In genomic region chr14:72909163-72909562, GRCh38 we compare ENCODE assay signal across 21 cellular contexts. TPM values are rescaled to one million over a fixed set of nuclear protein-coding genes. Genes with fewer than 3 reads are reported as not detected.
DNase-seq lines count a peak whose midpoint lies in the region; ATAC-seq and TF ChIP-seq lines count a peak whose summit lies in the region.
"Had no signal": no experiment of that assay in that cellular context is flagged by ENCODE, and none has a peak within 500 bp of the region (broad histone marks: within the 10 kb centered on the region; RNA-seq: fewer than 3 reads in every experiment).

No MANE protein-coding gene starts in this region.

- H3K9me2 ChIP-seq in Loucy (replicated peaks; ENCODE audit: low read depth, low read length) = no peaks in the 10 kb centered on the region

- 0 out of 2 replicates have a peak, but pooled peaks cover 10% of the 10 kb centered on the region for H3F3A ChIP-seq in Loucy (ENCODE audit: low read depth)

- no peaks in the 10 kb centered on the region for H3K27me3 ChIP-seq in Loucy (ENCODE audit: insufficient read depth, low read length, poor library complexity, severe bottlenecking)
- H3K27me3 ChIP-seq in thoracic aorta (replicated peaks; ENCODE audit: insufficient read depth) = no peaks in the 10 kb centered on the region
- H3K27me3 ChIP-seq: BE2C had no signal

- no peaks in the 10 kb centered on the region for H4K20me1 ChIP-seq in Loucy (ENCODE audit: insufficient read depth, low read length, poor library complexity, severe bottlenecking)

- H2AFZ ChIP-seq in Loucy (ENCODE audit: low read length) = 0 out of 2 replicates have a peak overlapping the region, but pooled peaks have one; percentile 26

- H3K9me3 ChIP-seq in Loucy (ENCODE audit: insufficient read depth, low read depth, low read length) (no peaks in the 10 kb centered on the region), thoracic aorta (no peaks in the 10 kb centered on the region)
- H3K9me3 ChIP-seq: BE2C had no signal

- H3K36me3 Mint-ChIP-seq in effector memory CD8-positive, alpha-beta T cell (ENCODE audit: insufficient read depth) = no peaks in the 10 kb centered on the region

- no peak overlapping the region for H3K4me3 Mint-ChIP-seq in effector memory CD8-positive, alpha-beta T cell

- DNase-seq in effector memory CD8-positive, alpha-beta T cell = no peak
- DNase-seq in left lobe of liver (ENCODE audit: low spot score) = no peak
- no peak for DNase-seq in thoracic aorta (ENCODE audit: low spot score)
- no peak for DNase-seq in RKO (ENCODE audit: low spot score)
- DNase-seq in activated naive CD4-positive, alpha-beta T cell (lab: John Stamatoyannopoulos, UW) = no peak
- DNase-seq in GDM1 (lab: John Stamatoyannopoulos, UW) = no peak
- DNase-seq: activated gamma-delta T cell; amygdala; BE2C; cerebellar nuclear complex; effector CD8-positive, alpha-beta T cell; foreskin melanocyte; KBM-7; NCI-H1417 treated with DMSO at 0.1 percent for 48 hours; NCI-H82; occipital lobe; stimulated activated CD4-positive, alpha-beta T cell treated with anti-CD3 and anti-CD28 coated beads, Interleukin-4, amount 100 ng/mL, for 24 hours; T-helper 9 cell had no signal

- H3K4me1 Mint-ChIP-seq in effector memory CD8-positive, alpha-beta T cell (ENCODE audit: low read depth in 2 of 2) = peaks cover 5 to 6% of the 10 kb centered on the region in 2 donors

- H3K4me3 ChIP-seq in Loucy (ENCODE audit: low read length, poor library complexity, severe bottlenecking) (no peak overlapping the region), thoracic aorta (no peak overlapping the region)
- H3K4me3 ChIP-seq: skin epidermis had no signal

- H3K4me1 ChIP-seq in Loucy (ENCODE audit: insufficient read depth, low read length, poor library complexity, severe bottlenecking) (peaks cover 30% of the 10 kb centered on the region), thoracic aorta (ENCODE audit: control insufficient read depth in 1 of 2, low read depth in 2 of 2) (peaks cover 19 to 54% of the 10 kb centered on the region in 2 donors)

- H3K9me3 Mint-ChIP-seq in effector memory CD8-positive, alpha-beta T cell = no peaks in the 10 kb centered on the region

- no peak overlapping the region for H3K9ac ChIP-seq in Loucy (ENCODE audit: low read depth, low read length, poor library complexity, severe bottlenecking)

- H3K36me3 ChIP-seq in Loucy (ENCODE audit: insufficient read depth, low read length) (no peaks in the 10 kb centered on the region), thoracic aorta (no peaks in the 10 kb centered on the region)
- H3K36me3 ChIP-seq: BE2C had no signal

- no peak overlapping the region for H3K27ac Mint-ChIP-seq in effector memory CD8-positive, alpha-beta T cell

- H3K27me3 Mint-ChIP-seq in effector memory CD8-positive, alpha-beta T cell = peaks cover 15 to 28% of the 10 kb centered on the region in 2 donors

- TF ChIP-seq CTCF in Loucy (conservative IDR thresholded peaks at IDR 0.05; ENCODE audit: low read length) = no peak
- TF ChIP-seq CTCF in thoracic aorta (IDR thresholded peaks at IDR 0.05) = no peak

- no peaks in the 10 kb centered on the region for H3K79me2 ChIP-seq in Loucy (ENCODE audit: insufficient read depth, low read length)

- peak overlapping the region in 1 of 2 donors; percentile 18 for H3K27ac ChIP-seq in thoracic aorta
- H3K27ac ChIP-seq: HL-60 had no signal

- ATAC-seq in effector memory CD8-positive, alpha-beta T cell (replicated peaks) = peak; percentile 64
- ATAC-seq in left lobe of liver = peak; percentile 59
- peak; percentile 31 for ATAC-seq in thoracic aorta (ENCODE audit: insufficient number of reproducible peaks, low FRiP score, low read depth)

- no peak overlapping the region for H3K4me2 ChIP-seq in Loucy (ENCODE audit: low read depth, low read length, poor library complexity, severe bottlenecking)

RNA-seq across cellular contexts. Expression of gene DPF3, which starts 15.3 kb away (rescaled TPM):
- total RNA-seq in left lobe of liver (5.2 TPM), thoracic aorta (1 to 10 TPM; 2.2 to 8.9 TPM)

RNA-seq across cellular contexts. Expression of gene DCAF4, which starts 17.1 kb away (rescaled TPM):
- total RNA-seq in left lobe of liver = 6.4 TPM
- 10 to 100 TPM; 13.1 to 65.5 TPM for total RNA-seq in thoracic aorta
